In the genomic region with DNA sequence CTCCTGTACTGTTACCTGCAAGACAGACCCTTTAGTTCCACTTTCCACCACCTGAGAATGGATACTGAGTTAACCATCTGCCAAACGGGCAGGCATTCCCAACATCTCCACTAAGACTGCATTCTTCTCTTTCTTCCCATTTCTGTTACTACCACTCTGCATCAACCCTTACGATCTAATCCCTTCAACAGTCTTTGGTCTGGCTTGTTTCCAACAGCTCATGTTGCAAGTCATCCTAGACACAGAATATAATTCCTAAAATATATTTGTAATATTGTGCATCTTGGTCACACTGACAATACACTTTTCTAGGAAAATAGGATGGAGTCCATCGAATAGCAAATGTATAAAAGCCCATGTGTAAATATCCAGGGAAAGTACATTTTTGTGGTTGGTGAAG, we compare ENCODE assay signal across 24 cellular contexts.
DNase-seq lines count a peak whose midpoint lies in the region; ATAC-seq and TF ChIP-seq lines count a peak whose summit lies in the region.
"Had no signal": no experiment of that assay in that cellular context is flagged by ENCODE, and none has a peak within 500 bp of the region (broad histone marks: within the 10 kb centered on the region; RNA-seq: fewer than 3 reads in every experiment).

No MANE protein-coding gene starts in this region.

- 59 to 66% methylated on average over 3 of the region's 3 CpGs for WGBS in upper lobe of left lung, 2 donors

- no peak overlapping the region for H3K4me3 ChIP-seq in astrocyte of the spinal cord (ENCODE audit: low read depth, low read length)
- H3K4me3 ChIP-seq in upper lobe of left lung: no peak overlapping the region
- H3K4me3 ChIP-seq: body of pancreas, coronary artery, pancreas, right atrium auricular region, SJCRH30, stomach, transverse colon had no signal

- no peaks in the 10 kb centered on the region for H3K27me3 ChIP-seq in upper lobe of left lung
- H3K27me3 ChIP-seq: body of pancreas, pancreas, right atrium auricular region, SJCRH30, stomach, transverse colon had no signal

- no peak for TF ChIP-seq EP300 in upper lobe of left lung (IDR thresholded peaks at IDR 0.05)

- DNase-seq in DMS 273 (lab: John Stamatoyannopoulos, UW; ENCODE audit: unreplicated experiment): peak; percentile 42
- DNase-seq in DMS 273 treated with DMSO at 0.1 percent for 48 hours (lab: John Stamatoyannopoulos, UW): no peak
- peak; percentile 32 for DNase-seq in NCI-H2171 (lab: John Stamatoyannopoulos, UW)
- peak; percentile 45 for DNase-seq in astrocyte of the spinal cord (ENCODE audit: low read depth, low spot score)
- peak; percentile 80 for DNase-seq in iris pigment epithelial cell (ENCODE audit: low read depth)
- no peak for DNase-seq in activated effector memory CD4-positive, alpha-beta T cell treated with Interleukin-2 at 50 U/mL for 16 hours
- no peak for DNase-seq in upper lobe of left lung
- DNase-seq: activated CD4-positive, alpha-beta T cell treated with anti-CD3 and anti-CD28 coated beads, Interleukin-2, amount 10 ng/mL, durations not matched to agents 24 days and 14 days; activated CD8-positive, alpha-beta memory T cell treated with anti-CD3 and anti-CD28 coated beads, Interleukin-2, amount 10 ng/mL, durations not matched to agents 7 days and 5 days; body of pancreas; CD8-positive, alpha-beta memory T cell; hippocampal formation; left ventricle myocardium superior; NCI-H1436; NCI-H2227 treated with DMSO at 0.1 percent for 48 hours; nephron progenitor cell; pancreas; stomach; transverse colon had no signal

- no peak overlapping the region for H3K27ac ChIP-seq in upper lobe of left lung
- H3K27ac ChIP-seq: 22Rv1, body of pancreas, coronary artery, pancreas, right atrium auricular region, SJCRH30, stomach, transverse colon had no signal

- H3K4me1 ChIP-seq in upper lobe of left lung: peaks cover 0 to 3% (median 0%) of the 10 kb centered on the region in 4 donors
- H3K4me1 ChIP-seq: SJCRH30, transverse colon had no signal

- in situ Hi-C loops in astrocyte of the spinal cord (cut with HindIII; ENCODE audit: low sequenced_read_pairs): no loop called here

- ATAC-seq in GM18517 (IDR thresholded peaks at IDR 0.05; ENCODE audit: unreplicated experiment) (no peak), upper lobe of left lung (ENCODE audit: low FRiP score in 2 of 2) (no peak)
- ATAC-seq: activated CD8-positive, alpha-beta memory T cell treated with anti-CD3 and anti-CD28 coated beads, Interleukin-2, amount 10 ng/mL, durations not matched to agents 7 days and 5 days; body of pancreas; left ventricle myocardium superior; pancreas had no signal

- TF ChIP-seq CTCF in astrocyte of the spinal cord (IDR thresholded peaks at IDR 0.05; ENCODE audit: low read depth, low read length): no peak
- TF ChIP-seq CTCF in upper lobe of left lung (IDR thresholded peaks at IDR 0.05): no peak

- peaks cover 0 to 50% (median 7%) of the 10 kb centered on the region in 4 donors for H3K36me3 ChIP-seq in upper lobe of left lung
- H3K36me3 ChIP-seq: pancreas, SJCRH30 had no signal

- TF ChIP-seq POLR2A in upper lobe of left lung (IDR thresholded peaks at IDR 0.05): no peak

- no peaks in the 10 kb centered on the region for H3K9me3 ChIP-seq in upper lobe of left lung
- H3K9me3 ChIP-seq: body of pancreas, pancreas, right atrium auricular region, SJCRH30, stomach, transverse colon had no signal

Comparison
In these comparisons a context has a peak if more than half of its experiments do, and no peak if none do; other contexts are left out.
1. DNase-seq: peak in DMS 273 (single experiment), NCI-H2171 (single experiment), astrocyte of the spinal cord (single experiment) and iris pigment epithelial cell (single experiment); none in DMS 273 treated with DMSO at 0.1 percent for 48 hours (single experiment), activated effector memory CD4-positive, alpha-beta T cell treated with Interleukin-2 at 50 U/mL for 16 hours (single experiment) and upper lobe of left lung (0 of 2).